Comparison of ENCODE assay signal across 24 cellular contexts in genomic region chr5:175681975-175682354, GRCh38. TPM values are rescaled to one million over a fixed set of nuclear protein-coding genes. Genes with fewer than 3 reads are reported as not detected.
DNase-seq lines count a peak whose midpoint lies in the region; ATAC-seq and TF ChIP-seq lines count a peak whose summit lies in the region.
"Had no signal": no experiment of that assay in that cellular context is flagged by ENCODE, and none has a peak within 500 bp of the region (broad histone marks: within the 10 kb centered on the region; RNA-seq: fewer than 3 reads in every experiment).

No MANE protein-coding gene starts in this region.

- no peak overlapping the region; the same call in 1 of the 2 replicates for H3K4me3 ChIP-seq in SJCRH30
- H3K4me3 ChIP-seq: adrenal gland, colonic mucosa, smooth muscle cell had no signal

- no peaks in the 10 kb centered on the region for H3K9me3 ChIP-seq in SJCRH30 (replicated peaks)
- H3K9me3 ChIP-seq: adrenal gland, colonic mucosa, esophagus muscularis mucosa had no signal

- peak overlapping the region in 2 of 5 experiments; percentile 48 to 70 for H3K4me3 Mint-ChIP-seq in brain
- peak overlapping the region in 1 of 3 experiments; percentile 24 for H3K4me3 Mint-ChIP-seq in nephron
- H3K4me3 Mint-ChIP-seq: endodermal cell, memory B cell had no signal

- H3K36me3 Mint-ChIP-seq in brain (peaks cover 11% of the 10 kb centered on the region), nephron (ENCODE audit: low read depth) (no peaks in the 10 kb centered on the region)
- H3K36me3 Mint-ChIP-seq: memory B cell had no signal

- intact Hi-C loops in Right ventricle myocardium superior (cut with DNase I) = loop anchor here (10.0 kb wide), 1 partner anchor 107 kb away; no protein-coding TSS in a partner anchor

- peak overlapping the region; percentile 79 to 97 (median 86) for H3K27ac Mint-ChIP-seq in brain
- H3K27ac Mint-ChIP-seq in nephron = peak overlapping the region in 2 of 3 experiments; percentile 18 to 72
- H3K27ac Mint-ChIP-seq: endodermal cell, memory B cell had no signal

- DNase-seq in Right ventricle myocardium superior (no peak), superior temporal gyrus (ENCODE audit: extremely low spot score) (peak; percentile 68), SJCRH30 (no peak), 8988T (no peak), NCI-H69 (lab: John Stamatoyannopoulos, UW) (no peak)
- DNase-seq: activated CD4-positive, alpha-beta T cell treated with anti-CD3 and anti-CD28 coated beads for 48 hours; activated gamma-delta T cell treated with Interleukin-2 at 50 U/mL for 16 hours; activated T-cell treated with anti-CD3 and anti-CD28 coated beads, Interleukin-2, amount 50 U/mL, for 1 hour; brain microvascular endothelial cell; Calu3; colonic mucosa; endodermal cell; Karpas-422; left colon; NCI-H1417 treated with DMSO at 0.1 percent for 48 hours; NCI-H2107; NCI-H446 treated with DMSO at 0.1 percent for 48 hours had no signal

- H3K4me1 ChIP-seq in SJCRH30 = peaks cover 13% of the 10 kb centered on the region
- H3K4me1 ChIP-seq: adrenal gland, colonic mucosa, foreskin keratinocyte had no signal

- no peaks in the 10 kb centered on the region for H3K36me3 ChIP-seq in SJCRH30
- H3K36me3 ChIP-seq: adrenal gland, brain microvascular endothelial cell, colonic mucosa had no signal

- H3K27ac ChIP-seq in SJCRH30 = no peak overlapping the region
- H3K27ac ChIP-seq: brain microvascular endothelial cell, colonic mucosa, esophagus muscularis mucosa, foreskin keratinocyte had no signal

- H3K27me3 ChIP-seq in SJCRH30 = peaks cover 4% of the 10 kb centered on the region; the same call in 1 of the 2 replicates
- H3K27me3 ChIP-seq: adrenal gland, brain microvascular endothelial cell, colonic mucosa had no signal

- H3K9me3 Mint-ChIP-seq in brain = peaks cover 0 to 3% (median 0%) of the 10 kb centered on the region in 5 experiments
- no peaks in the 10 kb centered on the region for H3K9me3 Mint-ChIP-seq in nephron
- H3K9me3 Mint-ChIP-seq: endodermal cell, memory B cell had no signal

- H3K27me3 Mint-ChIP-seq in brain = peaks cover 14% of the 10 kb centered on the region
- peaks cover 57% of the 10 kb centered on the region for H3K27me3 Mint-ChIP-seq in nephron (ENCODE audit: low read depth)

- ATAC-seq in Right ventricle myocardium superior (ENCODE audit: poor library complexity) = peak; percentile 66
- ATAC-seq: left colon had no signal

- TF ChIP-seq CTCF in brain (conservative IDR thresholded peaks at IDR 0.05) (no peak), nephron (IDR thresholded peaks at IDR 0.05; ENCODE audit: unreplicated experiment in 3 of 3) (no peak)

- H3K4me1 Mint-ChIP-seq in brain = peaks cover 23% of the 10 kb centered on the region
- peaks cover 25% of the 10 kb centered on the region for H3K4me1 Mint-ChIP-seq in nephron
- H3K4me1 Mint-ChIP-seq: endodermal cell, memory B cell had no signal

RNA-seq across cellular contexts. Expression of gene HRH2, which starts 24.1 kb away (rescaled TPM):
- 2.1 TPM for polyA plus RNA-seq in brain (ENCODE audit: insufficient read depth, low read depth, low replicate concordance)
- total RNA-seq in Right ventricle myocardium superior = 41.2 TPM
- 0.15 TPM in 1 of 2 replicates, not detected in the other for total RNA-seq in SJCRH30 (2014; rRNA removed; shearing (Covaris generic))
- total RNA-seq: Calu3, foreskin keratinocyte had no signal
- polyA plus RNA-seq: foreskin keratinocyte had no signal

Comparison
In these comparisons a context has a peak if more than half of its experiments do, and no peak if none do; other contexts are left out.
1. RNA of gene HRH2, which starts 24.1 kb away (total RNA-seq): 41.2 TPM in Right ventricle myocardium superior (single experiment); 0.15 TPM in SJCRH30; every median in the first group is over 10 times any median in the second.